In the genomic region with DNA sequence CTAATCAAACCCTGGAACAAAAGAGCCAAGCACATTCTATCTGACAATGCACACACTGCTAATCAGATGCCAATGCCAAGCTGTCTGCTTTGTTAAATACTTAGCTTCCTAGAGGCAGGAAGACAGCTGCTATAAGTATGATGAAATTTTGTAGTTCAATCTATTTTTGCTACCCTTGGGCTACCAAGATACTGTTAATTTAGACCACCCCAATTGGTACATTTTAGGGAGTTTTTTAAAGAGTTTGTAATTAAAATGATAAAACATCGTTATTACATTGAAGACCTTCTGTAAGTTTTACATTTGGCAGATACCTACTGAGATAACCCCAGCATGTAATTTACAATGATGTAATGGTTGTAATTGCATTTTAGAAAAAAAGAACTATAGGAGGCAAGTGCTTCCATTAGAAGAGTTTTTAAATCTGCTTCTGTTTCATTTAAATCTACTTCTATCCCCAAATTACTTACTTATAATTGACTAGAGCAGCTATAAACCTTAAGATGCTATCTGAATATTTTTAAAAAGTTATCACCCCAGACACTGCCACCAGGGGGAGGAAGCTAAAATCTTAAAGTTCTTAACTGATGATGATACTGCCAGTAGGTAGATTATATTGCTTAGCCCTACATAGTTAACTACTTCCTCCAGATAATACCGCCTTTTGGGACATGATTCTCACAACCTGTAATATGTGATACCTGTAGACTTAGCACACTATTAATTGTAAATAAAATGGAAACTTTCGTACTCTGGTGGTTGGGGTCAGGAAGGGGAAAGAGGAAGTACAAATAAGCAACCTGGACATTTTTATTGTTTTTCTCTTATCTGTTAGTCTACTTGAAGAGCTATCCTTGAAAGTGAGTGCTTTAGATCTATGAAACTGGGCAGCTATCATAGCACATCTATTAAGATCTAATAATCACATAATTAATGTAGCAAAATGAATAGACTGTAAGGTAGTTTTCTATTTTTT, we compare ENCODE assay signal across 8 cellular contexts.
DNase-seq lines count a peak whose midpoint lies in the region; ATAC-seq and TF ChIP-seq lines count a peak whose summit lies in the region.

No MANE protein-coding gene starts in this region.

- no peak overlapping the region for H3K27ac ChIP-seq in liver (ENCODE audit: low read depth in 1 of 2, low read length in 2 of 2)

- no peaks in the 10 kb centered on the region for H3K4me1 ChIP-seq in adipocyte (ENCODE audit: control insufficient read depth, insufficient read depth, low read length)
- peaks cover 0 to 18% (median 2%) of the 10 kb centered on the region in 4 donors for H3K4me1 ChIP-seq in liver (ENCODE audit: control insufficient read depth in 4 of 4, insufficient read depth in 4 of 4, low read length in 3 of 4)

- H3K9ac ChIP-seq in adipocyte (ENCODE audit: low read length) = no peak overlapping the region
- no peak overlapping the region for H3K9ac ChIP-seq in liver (ENCODE audit: low read depth in 1 of 2, low read length in 2 of 2)

- no peak for ATAC-seq in HG02870 (IDR thresholded peaks at IDR 0.05; ENCODE audit: unreplicated experiment)
- no peak for ATAC-seq in HG02798 (IDR thresholded peaks at IDR 0.05; ENCODE audit: poor library complexity, unreplicated experiment)

- H3K9me3 ChIP-seq in adipocyte (ENCODE audit: control insufficient read depth, low read length) (peaks cover 3% of the 10 kb centered on the region), liver (ENCODE audit: control insufficient read depth in 4 of 4, low read length in 3 of 4) (no peaks in the 10 kb centered on the region)

- WGBS in liver = 88% methylated on average over 3 of the region's 3 CpGs

- H3K4me3 ChIP-seq in GM12864 (ENCODE audit: low read depth, low read length) = no peak overlapping the region
- no peak overlapping the region for H3K4me3 ChIP-seq in adipocyte (ENCODE audit: low read length)
- no peak overlapping the region for H3K4me3 ChIP-seq in liver (ENCODE audit: low read depth in 1 of 3, low read length in 3 of 3)

- H3K27me3 ChIP-seq in adipocyte (replicated peaks; ENCODE audit: control insufficient read depth, insufficient read depth, low read length) (no peaks in the 10 kb centered on the region), liver (ENCODE audit: control insufficient read depth in 4 of 4, insufficient read depth in 4 of 4, low read length in 3 of 4) (no peaks in the 10 kb centered on the region)

- TF ChIP-seq RAD21 in liver (IDR thresholded peaks at IDR 0.05) = peak; percentile 28 to 59

- TF ChIP-seq CTCF in GM12864 (IDR thresholded peaks at IDR 0.05; ENCODE audit: low read depth, low read length, missing control alignments) (peak; percentile 45), liver (IDR thresholded peaks at IDR 0.05; ENCODE audit: low read depth, low read length, missing input control) (peak; percentile 16)

- peaks cover under 1% of the 10 kb centered on the region for H3K36me3 ChIP-seq in adipocyte (ENCODE audit: control insufficient read depth, insufficient read depth, low read length, severe bottlenecking)
- no peaks in the 10 kb centered on the region for H3K36me3 ChIP-seq in liver (ENCODE audit: control insufficient read depth in 4 of 4, insufficient read depth in 3 of 4, low read depth in 1 of 4, low read length in 3 of 4)

- DNase-seq in A172 (ENCODE audit: low spot score) (peak; percentile 40), GM12864 (ENCODE audit: low read depth) (peak; percentile 2), NCI-H446 treated with DMSO at 0.1 percent for 48 hours (lab: John Stamatoyannopoulos, UW) (peak; percentile 41), adipocyte (ENCODE audit: low read depth) (peak; percentile 50), NCI-H187 treated with DMSO at 0.1 percent for 48 hours (lab: John Stamatoyannopoulos, UW) (no peak)

TF ChIP-seq in liver, 16 proteins besides CTCF, POLR2A, EP300 and RAD21:
- TF ChIP-seq NR2F2 (IDR thresholded peaks at IDR 0.05) (no peak), FOXA2 (IDR thresholded peaks at IDR 0.05) (no peak), HNF4A (conservative IDR thresholded peaks at IDR 0.05) (no peak), FOXA1 (IDR thresholded peaks at IDR 0.05) (no peak), GABPA (IDR thresholded peaks at IDR 0.05 in 1 of 2, conservative IDR thresholded peaks at IDR 0.05 in 1 of 2) (no peak), TAF1 (conservative IDR thresholded peaks at IDR 0.05) (no peak), YY1 (IDR thresholded peaks at IDR 0.05) (no peak), EGR1 (IDR thresholded peaks at IDR 0.05; ENCODE audit: low read depth in 2 of 2) (no peak), HNF4G (IDR thresholded peaks at IDR 0.05) (no peak), JUND (IDR thresholded peaks at IDR 0.05) (no peak), RXRA (IDR thresholded peaks at IDR 0.05) (no peak), SP1 (IDR thresholded peaks at IDR 0.05) (no peak)
- TF ChIP-seq, protein P1, sequence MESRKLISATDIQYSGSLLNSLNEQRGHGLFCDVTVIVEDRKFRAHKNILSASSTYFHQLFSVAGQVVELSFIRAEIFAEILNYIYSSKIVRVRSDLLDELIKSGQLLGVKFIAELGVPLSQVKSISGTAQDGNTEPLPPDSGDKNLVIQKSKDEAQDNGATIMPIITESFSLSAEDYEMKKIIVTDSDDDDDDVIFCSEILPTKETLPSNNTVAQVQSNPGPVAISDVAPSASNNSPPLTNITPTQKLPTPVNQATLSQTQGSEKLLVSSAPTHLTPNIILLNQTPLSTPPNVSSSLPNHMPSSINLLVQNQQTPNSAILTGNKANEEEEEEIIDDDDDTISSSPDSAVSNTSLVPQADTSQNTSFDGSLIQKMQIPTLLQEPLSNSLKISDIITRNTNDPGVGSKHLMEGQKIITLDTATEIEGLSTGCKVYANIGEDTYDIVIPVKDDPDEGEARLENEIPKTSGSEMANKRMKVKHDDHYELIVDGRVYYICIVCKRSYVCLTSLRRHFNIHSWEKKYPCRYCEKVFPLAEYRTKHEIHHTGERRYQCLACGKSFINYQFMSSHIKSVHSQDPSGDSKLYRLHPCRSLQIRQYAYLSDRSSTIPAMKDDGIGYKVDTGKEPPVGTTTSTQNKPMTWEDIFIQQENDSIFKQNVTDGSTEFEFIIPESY (IDR thresholded peaks at IDR 0.05) = no peak
- TF ChIP-seq, protein P2, sequence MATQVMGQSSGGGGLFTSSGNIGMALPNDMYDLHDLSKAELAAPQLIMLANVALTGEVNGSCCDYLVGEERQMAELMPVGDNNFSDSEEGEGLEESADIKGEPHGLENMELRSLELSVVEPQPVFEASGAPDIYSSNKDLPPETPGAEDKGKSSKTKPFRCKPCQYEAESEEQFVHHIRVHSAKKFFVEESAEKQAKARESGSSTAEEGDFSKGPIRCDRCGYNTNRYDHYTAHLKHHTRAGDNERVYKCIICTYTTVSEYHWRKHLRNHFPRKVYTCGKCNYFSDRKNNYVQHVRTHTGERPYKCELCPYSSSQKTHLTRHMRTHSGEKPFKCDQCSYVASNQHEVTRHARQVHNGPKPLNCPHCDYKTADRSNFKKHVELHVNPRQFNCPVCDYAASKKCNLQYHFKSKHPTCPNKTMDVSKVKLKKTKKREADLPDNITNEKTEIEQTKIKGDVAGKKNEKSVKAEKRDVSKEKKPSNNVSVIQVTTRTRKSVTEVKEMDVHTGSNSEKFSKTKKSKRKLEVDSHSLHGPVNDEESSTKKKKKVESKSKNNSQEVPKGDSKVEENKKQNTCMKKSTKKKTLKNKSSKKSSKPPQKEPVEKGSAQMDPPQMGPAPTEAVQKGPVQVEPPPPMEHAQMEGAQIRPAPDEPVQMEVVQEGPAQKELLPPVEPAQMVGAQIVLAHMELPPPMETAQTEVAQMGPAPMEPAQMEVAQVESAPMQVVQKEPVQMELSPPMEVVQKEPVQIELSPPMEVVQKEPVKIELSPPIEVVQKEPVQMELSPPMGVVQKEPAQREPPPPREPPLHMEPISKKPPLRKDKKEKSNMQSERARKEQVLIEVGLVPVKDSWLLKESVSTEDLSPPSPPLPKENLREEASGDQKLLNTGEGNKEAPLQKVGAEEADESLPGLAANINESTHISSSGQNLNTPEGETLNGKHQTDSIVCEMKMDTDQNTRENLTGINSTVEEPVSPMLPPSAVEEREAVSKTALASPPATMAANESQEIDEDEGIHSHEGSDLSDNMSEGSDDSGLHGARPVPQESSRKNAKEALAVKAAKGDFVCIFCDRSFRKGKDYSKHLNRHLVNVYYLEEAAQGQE (IDR thresholded peaks at IDR 0.05) = no peak
- TF ChIP-seq, protein P3, sequence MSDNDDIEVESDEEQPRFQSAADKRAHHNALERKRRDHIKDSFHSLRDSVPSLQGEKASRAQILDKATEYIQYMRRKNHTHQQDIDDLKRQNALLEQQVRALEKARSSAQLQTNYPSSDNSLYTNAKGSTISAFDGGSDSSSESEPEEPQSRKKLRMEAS (IDR thresholded peaks at IDR 0.05) = no peak
- TF ChIP-seq, protein P4, sequence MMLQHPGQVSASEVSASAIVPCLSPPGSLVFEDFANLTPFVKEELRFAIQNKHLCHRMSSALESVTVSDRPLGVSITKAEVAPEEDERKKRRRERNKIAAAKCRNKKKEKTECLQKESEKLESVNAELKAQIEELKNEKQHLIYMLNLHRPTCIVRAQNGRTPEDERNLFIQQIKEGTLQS (IDR thresholded peaks at IDR 0.05) = no peak
